In genomic region chr14:95068521-95068920, GRCh38 we compare ENCODE assay signal across 21 cellular contexts.
DNase-seq lines count a peak whose midpoint lies in the region; ATAC-seq, FAIRE-seq and TF ChIP-seq lines count a peak whose summit lies in the region.
"Had no signal": no experiment of that assay in that cellular context is flagged by ENCODE, and none has a peak within 500 bp of the region (broad histone marks: within the 10 kb centered on the region; RNA-seq: fewer than 3 reads in every experiment).

No MANE protein-coding gene starts in this region.

- CTCF ChIA-PET in activated CD8-positive, alpha-beta memory T cell treated with anti-CD3 and anti-CD28 coated beads, Interleukin-2, amount 10 ng/mL, durations not matched to agents 7 days and 5 days (lab: Charles Lee), result no interaction called here
- CTCF ChIA-PET in HepG2 (lab: Yijun Ruan, JAX; ENCODE audit: low intra/inter-chr PET ratio, low total read pairs), result no interaction called here

- H3K4me1 ChIP-seq in left lung, result no peaks in the 10 kb centered on the region
- no peaks in the 10 kb centered on the region for H3K4me1 ChIP-seq in HepG2 (ENCODE audit: insufficient read depth, low read length)
- H3K4me1 ChIP-seq: A549, Caco-2 had no signal

- no peak overlapping the region for H3K4me2 ChIP-seq in HepG2 (ENCODE audit: low read depth, low read length)
- H3K4me2 ChIP-seq: A549, GM23338 had no signal

- no peak for ATAC-seq in activated CD8-positive, alpha-beta memory T cell treated with anti-CD3 and anti-CD28 coated beads, Interleukin-2, amount 10 ng/mL, durations not matched to agents 7 days and 5 days
- ATAC-seq in left lung (no peak), HepG2 (no peak)
- ATAC-seq: A549, GM23338, HCT116 had no signal

- H3K4me3 ChIP-seq in left lung (no peak overlapping the region), HepG2 (replicated peaks in 1 of 3; ENCODE audit: insufficient read depth in 1 of 3, low read depth in 2 of 3, low read length in 3 of 3) (no peak overlapping the region)
- H3K4me3 ChIP-seq: A549, GM23338 had no signal

- peak; percentile 35 for DNase-seq in activated CD8-positive, alpha-beta memory T cell treated with anti-CD3 and anti-CD28 coated beads for 24 hours
- no peak for DNase-seq in activated CD8-positive, alpha-beta memory T cell treated with anti-CD3 and anti-CD28 coated beads, Interleukin-2, amount 10 ng/mL, durations not matched to agents 7 days and 5 days
- DNase-seq in mesothelial cell of epicardium (ENCODE audit: low spot score in 2 of 2, unreplicated experiment in 2 of 2) (no peak), type B pancreatic cell (ENCODE audit: extremely low spot score, unreplicated experiment) (peak; percentile 34), left lung (no peak), HepG2 (ENCODE audit: low spot score) (no peak)
- no peak for DNase-seq in stimulated activated naive CD4-positive, alpha-beta T cell (lab: John Stamatoyannopoulos, UW)
- DNase-seq: AML-193; Caco-2; CD4-positive, alpha-beta T cell; HFFc6; IMR-90 had no signal

- no peak for TF ChIP-seq RAD21 in HepG2 (CRISPR knock-in tag; IDR thresholded peaks at IDR 0.05)

- TF ChIP-seq CTCF in mesothelial cell of epicardium (IDR thresholded peaks at IDR 0.05; ENCODE audit: unreplicated experiment), result no peak
- TF ChIP-seq CTCF in type B pancreatic cell (conservative IDR thresholded peaks at IDR 0.05), result no peak
- TF ChIP-seq CTCF in left lung (IDR thresholded peaks at IDR 0.05), result no peak
- TF ChIP-seq CTCF in HepG2 (CRISPR knock-in tag; IDR thresholded peaks at IDR 0.05), result no peak

- FAIRE-seq in HepG2 (lab: Jason Lieb, UNC), result no peak
- FAIRE-seq: A549, D721Med, G401.6, H54 had no signal

- no peaks in the 10 kb centered on the region for H3K9me3 Mint-ChIP-seq in activated CD8-positive, alpha-beta memory T cell treated with anti-CD3 and anti-CD28 coated beads, Interleukin-2, amount 10 ng/mL, durations not matched to agents 7 days and 5 days (ENCODE audit: low read depth)
- no peaks in the 10 kb centered on the region for H3K9me3 Mint-ChIP-seq in mesothelial cell of epicardium
- H3K9me3 Mint-ChIP-seq in type B pancreatic cell, result no peaks in the 10 kb centered on the region
- H3K9me3 Mint-ChIP-seq: CD4-positive, alpha-beta T cell; GM23338; HFFc6 had no signal

- intact Hi-C loops in left lung (cut with DNase I) (no loop called here), HepG2 (cut with micrococcal nuclease; ENCODE audit: unreplicated experiment) (no loop called here)

- H2AFZ ChIP-seq in HepG2 (ENCODE audit: low read length), result no peak overlapping the region
- H2AFZ ChIP-seq: GM23338 had no signal

- H3K36me3 ChIP-seq in left lung (no peaks in the 10 kb centered on the region), HepG2 (replicated peaks in 1 of 2; ENCODE audit: control insufficient read depth in 1 of 2, insufficient read depth in 2 of 2, low read length in 2 of 2) (no peaks in the 10 kb centered on the region)

- H3K27ac Mint-ChIP-seq in activated CD8-positive, alpha-beta memory T cell treated with anti-CD3 and anti-CD28 coated beads, Interleukin-2, amount 10 ng/mL, durations not matched to agents 7 days and 5 days, result no peak overlapping the region
- H3K27ac Mint-ChIP-seq in mesothelial cell of epicardium (peak overlapping the region; percentile 55), type B pancreatic cell (no peak overlapping the region)
- H3K27ac Mint-ChIP-seq: CD4-positive, alpha-beta T cell; GM23338; HFFc6 had no signal

- 15% methylated on average over 8 of the region's 8 CpGs for WGBS in HepG2 (ENCODE audit: low lambda C conversion rate)

- POLR2A ChIA-PET in HepG2 (lab: Yijun Ruan, JAX), result no interaction called here

- no peak overlapping the region for H3K27ac ChIP-seq in left lung
- H3K27ac ChIP-seq in HepG2 (ENCODE audit: extremely low read length, insufficient read depth, low read length), result no peak overlapping the region
- H3K27ac ChIP-seq: 22Rv1, A549, C4-2B, HL-60 had no signal

- no peaks in the 10 kb centered on the region for H3K36me3 Mint-ChIP-seq in activated CD8-positive, alpha-beta memory T cell treated with anti-CD3 and anti-CD28 coated beads, Interleukin-2, amount 10 ng/mL, durations not matched to agents 7 days and 5 days
- H3K36me3 Mint-ChIP-seq in mesothelial cell of epicardium, result no peaks in the 10 kb centered on the region
- H3K36me3 Mint-ChIP-seq in type B pancreatic cell, result no peaks in the 10 kb centered on the region

- H3K9me3 ChIP-seq in left lung, result no peaks in the 10 kb centered on the region
- no peaks in the 10 kb centered on the region for H3K9me3 ChIP-seq in HepG2 (ENCODE audit: low read length)
- H3K9me3 ChIP-seq: A549, Caco-2 had no signal

- H3K9ac ChIP-seq in HepG2 (ENCODE audit: insufficient read depth, low read depth, low read length), result no peak overlapping the region

- in situ Hi-C loops in HepG2 (cut with HindIII; ENCODE audit: extremely low pct_ligation_motif_present, low pct_unique_long_range_greater_than_20kb), result no loop called here

- no TSS peak for BruUV-seq in HepG2 (replicated peaks; lab: Mats Ljungman, UMichigan)

- H3K4me1 Mint-ChIP-seq in activated CD8-positive, alpha-beta memory T cell treated with anti-CD3 and anti-CD28 coated beads, Interleukin-2, amount 10 ng/mL, durations not matched to agents 7 days and 5 days, result no peaks in the 10 kb centered on the region
- H3K4me1 Mint-ChIP-seq in mesothelial cell of epicardium (peaks cover 36% of the 10 kb centered on the region), type B pancreatic cell (ENCODE audit: unreplicated experiment) (peaks cover 35% of the 10 kb centered on the region)
- H3K4me1 Mint-ChIP-seq: GM23338 had no signal

- H4K20me1 ChIP-seq in HepG2 (ENCODE audit: insufficient read depth, low read length), result no peaks in the 10 kb centered on the region

- H3K27me3 Mint-ChIP-seq in activated CD8-positive, alpha-beta memory T cell treated with anti-CD3 and anti-CD28 coated beads, Interleukin-2, amount 10 ng/mL, durations not matched to agents 7 days and 5 days, result no peaks in the 10 kb centered on the region
- H3K27me3 Mint-ChIP-seq in mesothelial cell of epicardium (ENCODE audit: low read depth) (peaks cover 2% of the 10 kb centered on the region), type B pancreatic cell (peaks cover 26% of the 10 kb centered on the region)

- H3K4me3 Mint-ChIP-seq in activated CD8-positive, alpha-beta memory T cell treated with anti-CD3 and anti-CD28 coated beads, Interleukin-2, amount 10 ng/mL, durations not matched to agents 7 days and 5 days, result no peak overlapping the region
- H3K4me3 Mint-ChIP-seq in mesothelial cell of epicardium (no peak overlapping the region), type B pancreatic cell (no peak overlapping the region)
- H3K4me3 Mint-ChIP-seq: CD4-positive, alpha-beta T cell; GM23338; HFFc6 had no signal

- no peak for TF ChIP-seq POLR2A in HepG2 (IDR thresholded peaks at IDR 0.05; ENCODE audit: insufficient read depth in 1 of 2, low read depth in 2 of 2, low read length in 2 of 2)

- H3K79me2 ChIP-seq in HepG2 (ENCODE audit: insufficient read depth, low read length), result no peaks in the 10 kb centered on the region

- H3K27me3 ChIP-seq in left lung (peaks cover 0 to 23% of the 10 kb centered on the region in 2 donors), HepG2 (ENCODE audit: control insufficient read depth in 1 of 2, insufficient read depth in 2 of 2, low read length in 2 of 2) (peaks cover 1 to 58% of the 10 kb centered on the region in 2 experiments)

- TF ChIP-seq EP300 in HepG2 (IDR thresholded peaks at IDR 0.05; ENCODE audit: low read depth in 2 of 2, low read length in 2 of 2) (no peak), HepG2 (CRISPR knock-in tag; IDR thresholded peaks at IDR 0.05; ENCODE audit: borderline replicate concordance) (no peak)

TF ChIP-seq in HepG2, 621 proteins besides CTCF, POLR2A, EP300 and RAD21:
- TF ChIP-seq PRDM15 (CRISPR knock-in tag; IDR thresholded peaks at IDR 0.05) (no peak), TRIM24 (CRISPR knock-in tag; IDR thresholded peaks at IDR 0.05) (no peak), CREBL2 (CRISPR knock-in tag; IDR thresholded peaks at IDR 0.05; ENCODE audit: borderline replicate concordance) (no peak), HNRNPUL1 (IDR thresholded peaks at IDR 0.05; ENCODE audit: low read depth, low read length) (no peak)

Comparison
In these comparisons a context has a peak if more than half of its experiments do, and no peak if none do; other contexts are left out.
1. DNase-seq: peak in activated CD8-positive, alpha-beta memory T cell treated with anti-CD3 and anti-CD28 coated beads for 24 hours (single experiment) and type B pancreatic cell (single experiment); none in activated CD8-positive, alpha-beta memory T cell treated with anti-CD3 and anti-CD28 coated beads, Interleukin-2, amount 10 ng/mL, durations not matched to agents 7 days and 5 days (single experiment), mesothelial cell of epicardium (0 of 2), left lung (0 of 2), HepG2 (single experiment) and stimulated activated naive CD4-positive, alpha-beta T cell (0 of 6).